In the genomic region with DNA sequence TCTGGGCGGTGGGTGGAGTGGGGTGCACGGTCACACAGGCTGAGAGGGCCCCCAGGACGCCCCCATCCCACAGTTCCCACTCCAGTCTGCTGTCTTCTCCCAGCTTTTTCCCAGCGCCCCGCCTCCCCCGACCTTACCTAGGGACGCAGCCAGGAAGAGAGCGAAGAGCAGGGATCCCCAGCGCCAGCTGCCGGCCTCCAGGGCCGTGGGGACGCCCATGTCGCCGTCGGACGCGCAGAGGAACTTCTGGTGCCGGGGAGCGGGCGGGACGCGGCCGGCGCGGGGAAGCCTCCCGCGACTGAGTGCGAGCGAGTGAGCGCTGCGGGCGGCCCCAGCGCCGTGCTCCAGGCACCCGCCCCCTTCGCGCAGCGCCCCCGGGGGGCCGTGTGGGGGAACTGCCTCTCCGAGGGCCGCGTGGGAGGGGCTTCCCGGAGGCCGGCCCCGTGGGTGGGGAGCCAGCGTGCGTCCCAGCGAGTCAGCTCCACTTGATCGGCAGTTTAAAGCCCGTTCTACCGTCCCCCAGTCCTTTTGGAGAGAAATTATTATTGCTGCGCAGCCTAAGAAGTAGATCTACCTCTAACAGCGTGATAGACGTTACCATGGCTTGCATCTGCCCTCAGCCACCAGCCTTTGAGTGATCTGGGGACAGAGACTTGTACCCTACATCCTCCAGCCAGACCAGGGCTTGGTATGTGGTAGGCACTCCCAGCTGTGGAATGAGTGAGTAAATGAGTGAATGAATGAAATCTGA, we compare ENCODE assay signal across 8 cellular contexts. TPM values are rescaled to one million over a fixed set of nuclear protein-coding genes. Genes with fewer than 3 reads are reported as not detected.
DNase-seq lines count a peak whose midpoint lies in the region; ATAC-seq, FAIRE-seq and TF ChIP-seq lines count a peak whose summit lies in the region.

A gene (minus strand): TSS at position 300 of the 751 bp plus-strand sequence. CDS start 81 bp downstream, at position 219.

- H3K27me3 Mint-ChIP-seq in activated B cell treated with CpG ODN at 0.5 μM for 24 hours = no peaks in the 10 kb centered on the region

- no peaks in the 10 kb centered on the region for H3K36me3 ChIP-seq in bronchial epithelial cell (ENCODE audit: control insufficient read depth, insufficient read depth, low read length)

- POLR2A ChIA-PET in activated B cell treated with CpG ODN at 0.5 μM for 24 hours (lab: Charles Lee) = interaction anchor here (0.6 to 8.7 kb wide), 25 partner anchors 9 to 562 kb away, joined by 3 to 79 read pairs (median 5); a partner anchor contains a TSS

- H3K27ac Mint-ChIP-seq in activated B cell treated with CpG ODN at 0.5 μM for 24 hours = peak within 1 kb of the TSS; percentile 92

- TF ChIP-seq CTCF in GM10266 (IDR thresholded peaks at IDR 0.05; ENCODE audit: control insufficient read depth, insufficient read depth, low read depth, missing control alignments) (peak; percentile 89), activated B cell treated with CpG ODN at 0.5 μM for 24 hours (IDR thresholded peaks at IDR 0.05) (no peak), bronchial epithelial cell (IDR thresholded peaks at IDR 0.05; ENCODE audit: insufficient read depth, low read length, severe bottlenecking) (peak; percentile 84)

- no peaks in the 10 kb centered on the region for H3K9me3 Mint-ChIP-seq in activated B cell treated with CpG ODN at 0.5 μM for 24 hours

- FAIRE-seq in bronchial epithelial cell (lab: Jason Lieb, UNC) = no peak

- CTCF ChIA-PET in activated B cell treated with CpG ODN at 0.5 μM for 24 hours (lab: Charles Lee) = interaction anchor here (0.7 to 4.9 kb wide), 24 partner anchors 8 to 389 kb away, joined by 3 to 26 read pairs (median 4); a partner anchor contains a TSS

- intact Hi-C loops in activated B cell treated with CpG ODN at 0.5 μM for 24 hours (cut with micrococcal nuclease) = loop anchor here (1.0 to 5.0 kb wide), 9 partner anchors 17 to 454 kb away; a partner anchor contains a TSS

- H3K4me1 Mint-ChIP-seq in activated B cell treated with CpG ODN at 0.5 μM for 24 hours = peaks cover 85% of the 10 kb centered on the region

- H3K4me3 ChIP-seq in bronchial epithelial cell (ENCODE audit: low read depth, low read length) = peak within 1 kb of the TSS; percentile 58

- H3K27me3 ChIP-seq in bronchial epithelial cell (ENCODE audit: control insufficient read depth, insufficient read depth, low read length) = no peaks in the 10 kb centered on the region

- H3K36me3 Mint-ChIP-seq in activated B cell treated with CpG ODN at 0.5 μM for 24 hours (ENCODE audit: low read depth) = peaks cover 3% of the 10 kb centered on the region

- peak within 1 kb of the TSS; percentile 88 for H3K4me3 Mint-ChIP-seq in activated B cell treated with CpG ODN at 0.5 μM for 24 hours

- DNase-seq in GM10266 (ENCODE audit: extremely low spot score) (peak; percentile 92), NCI-H1105 (lab: John Stamatoyannopoulos, UW) (peak; percentile 53), activated B cell treated with CpG ODN at 0.5 μM for 24 hours (peak; percentile 98), bronchial epithelial cell (ENCODE audit: low read depth) (peak; percentile 94), inferior parietal cortex (ENCODE audit: extremely low spot score) (peak; percentile 72)
- DNase-seq in stimulated activated CD4-positive, alpha-beta T cell treated with anti-CD3 and anti-CD28 coated beads, Interleukin-12 subunit alpha, Interleukin-12 subunit beta, amount 100 ng/mL, for 4 hours = peak; percentile 96

- ATAC-seq in HG02571 (IDR thresholded peaks at IDR 0.05; ENCODE audit: unreplicated experiment) = peak; percentile 51
- ATAC-seq in activated B cell treated with CpG ODN at 0.5 μM for 24 hours (ENCODE audit: low read depth) = peak; percentile 76
- ATAC-seq in HG02938 (IDR thresholded peaks at IDR 0.05; ENCODE audit: unreplicated experiment) = no peak

RNA-seq across cellular contexts. Expression of the gene that starts here (rescaled TPM):
- total RNA-seq in activated B cell treated with CpG ODN at 0.5 μM for 24 hours (20.9 and 21.4 TPM in 2 replicates), bronchial epithelial cell (6.8 and 7.9 TPM in 2 replicates)
